24 cellular contexts compared by ENCODE assay signal in the genomic region with DNA sequence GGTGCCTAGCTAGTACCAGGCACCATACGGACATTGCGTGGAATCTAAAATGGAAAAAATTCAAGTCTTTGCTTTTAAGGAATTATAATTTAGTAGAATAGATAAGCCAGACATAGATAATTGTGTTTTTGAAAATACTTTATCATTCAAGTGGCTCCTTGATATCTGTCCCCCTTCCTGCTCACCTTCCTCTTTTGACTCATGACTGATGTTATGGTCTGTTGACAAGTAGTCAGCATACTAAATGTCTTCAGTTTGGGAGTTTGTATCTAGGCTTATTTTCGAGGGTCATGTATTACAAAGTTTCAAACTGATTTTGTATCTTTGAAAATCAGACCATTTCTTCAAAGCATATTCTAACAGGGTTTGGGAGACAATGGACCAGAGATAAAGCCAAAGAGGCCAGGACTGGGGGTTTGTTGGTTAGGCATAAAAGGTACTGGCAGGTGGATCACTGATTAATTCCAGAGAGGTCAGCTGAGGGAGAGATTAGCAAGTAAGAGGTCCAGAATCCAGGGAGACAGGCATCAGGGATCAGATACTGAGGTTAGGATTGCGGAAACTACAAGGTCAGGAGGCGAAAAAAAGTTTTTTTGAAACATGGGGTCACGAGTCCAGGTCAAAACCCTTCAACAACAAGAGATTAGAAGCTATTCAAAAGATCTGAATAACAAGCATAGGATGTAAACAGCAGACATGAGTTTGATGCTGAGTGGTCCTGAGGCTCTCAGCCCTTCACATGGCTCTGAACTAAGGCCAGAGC. TPM values are rescaled to one million over a fixed set of nuclear protein-coding genes. Genes with fewer than 3 reads are reported as not detected.
DNase-seq lines count a peak whose midpoint lies in the region; ATAC-seq and TF ChIP-seq lines count a peak whose summit lies in the region.
"Had no signal": no experiment of that assay in that cellular context is flagged by ENCODE, and none has a peak within 500 bp of the region (broad histone marks: within the 10 kb centered on the region; RNA-seq: fewer than 3 reads in every experiment).

No MANE protein-coding gene starts in this region.

- no peak for TF ChIP-seq CTCF in DOHH2 (IDR thresholded peaks at IDR 0.05; ENCODE audit: low read depth, low read length, poor library complexity, severe bottlenecking)
- no peak for TF ChIP-seq CTCF in SU-DHL-6 (IDR thresholded peaks at IDR 0.05; ENCODE audit: insufficient read depth, low read length, poor library complexity, severe bottlenecking)
- no peak for TF ChIP-seq CTCF in progenitor cell of endocrine pancreas (IDR thresholded peaks at IDR 0.05; ENCODE audit: unreplicated experiment)
- TF ChIP-seq CTCF in Peyer's patch (IDR thresholded peaks at IDR 0.05): no peak

- no peak for DNase-seq in progenitor cell of endocrine pancreas (ENCODE audit: low spot score, unreplicated experiment)
- no peak for DNase-seq in Peyer's patch
- DNase-seq in AML-193 (lab: John Stamatoyannopoulos, UW): no peak
- no peak for DNase-seq in H4 (ENCODE audit: low spot score)
- DNase-seq: activated CD4-positive, alpha-beta T cell treated with anti-CD3 and anti-CD28 coated beads, Interleukin-2, amount 50 U/mL, for 1 hour; activated CD8-positive, alpha-beta memory T cell treated with anti-CD3 and anti-CD28 coated beads, Interleukin-2, amount 50 U/mL, for 4 hours; activated naive CD8-positive, alpha-beta T cell treated with anti-CD3 and anti-CD28 coated beads, Interleukin-2, amount 10 ng/mL, durations not matched to agents 7 days and 5 days; COR-L47; effector memory CD8-positive, alpha-beta T cell; esophagus squamous epithelium; left colon; natural killer cell; NCI-H1417; NCI-H748 treated with DMSO at 0.1 percent for 48 hours; PC-9; stomach had no signal

- peaks cover 24% of the 10 kb centered on the region for H3F3A ChIP-seq in DOHH2 (ENCODE audit: control insufficient read depth, insufficient read depth)
- H3F3A ChIP-seq in SU-DHL-6 (ENCODE audit: insufficient read depth): peaks cover 16% of the 10 kb centered on the region

- no peak overlapping the region for H3K4me3 Mint-ChIP-seq in progenitor cell of endocrine pancreas (ENCODE audit: low read depth)
- H3K4me3 Mint-ChIP-seq: activated naive CD8-positive, alpha-beta T cell treated with anti-CD3 and anti-CD28 coated beads, Interleukin-2, amount 10 ng/mL, durations not matched to agents 7 days and 5 days; effector memory CD8-positive, alpha-beta T cell; natural killer cell had no signal

- no peak for TF ChIP-seq POLR2A in Peyer's patch (IDR thresholded peaks at IDR 0.05)

- H4K20me1 ChIP-seq in DOHH2 (ENCODE audit: control insufficient read depth, insufficient read depth, low read depth, low read length) (no peaks in the 10 kb centered on the region), SU-DHL-6 (ENCODE audit: low read depth, low read length) (no peaks in the 10 kb centered on the region)

- no peaks in the 10 kb centered on the region for H3K79me2 ChIP-seq in DOHH2 (ENCODE audit: control insufficient read depth, low read length)
- H3K79me2 ChIP-seq in SU-DHL-6 (ENCODE audit: insufficient read depth, low read length): no peaks in the 10 kb centered on the region

- H3K36me3 ChIP-seq in DOHH2 (ENCODE audit: control insufficient read depth, low read length): peaks cover 2% of the 10 kb centered on the region; the same call in 1 of the 2 replicates
- H3K36me3 ChIP-seq in SU-DHL-6 (ENCODE audit: low read length): no peaks in the 10 kb centered on the region
- H3K36me3 ChIP-seq in Peyer's patch: no peaks in the 10 kb centered on the region
- H3K36me3 ChIP-seq: esophagus squamous epithelium, stomach had no signal

- H3K27ac ChIP-seq in DOHH2 (ENCODE audit: low read depth, low read length): peak overlapping the region; percentile 95
- peak overlapping the region; percentile 86 for H3K27ac ChIP-seq in SU-DHL-6 (ENCODE audit: low read depth, low read length)
- H3K27ac ChIP-seq in Peyer's patch: peak overlapping the region in 2 of 4 donors; percentile 32 to 60
- H3K27ac ChIP-seq: esophagus squamous epithelium, PC-9, skin epidermis, stomach had no signal

- H3K9ac ChIP-seq in SU-DHL-6 (ENCODE audit: low read length): peak overlapping the region; percentile 7; the same call in 1 of the 2 replicates

- peak overlapping the region; percentile 57 for H3K4me3 ChIP-seq in DOHH2 (ENCODE audit: low read length)
- H3K4me3 ChIP-seq in SU-DHL-6 (ENCODE audit: insufficient read depth, low read length, poor library complexity, severe bottlenecking): peak overlapping the region; percentile 44
- H3K4me3 ChIP-seq in Peyer's patch: no peak overlapping the region
- H3K4me3 ChIP-seq: esophagus squamous epithelium, PC-9, skin epidermis, stomach had no signal

- H3K4me2 ChIP-seq in DOHH2 (ENCODE audit: low read length) (peak overlapping the region; percentile 71), SU-DHL-6 (ENCODE audit: low read depth, low read length, poor library complexity, severe bottlenecking) (peak overlapping the region; percentile 83)
- H3K4me2 ChIP-seq: PC-9 had no signal

- no peaks in the 10 kb centered on the region for H3K9me3 Mint-ChIP-seq in progenitor cell of endocrine pancreas (ENCODE audit: low read depth)
- H3K9me3 Mint-ChIP-seq: activated naive CD8-positive, alpha-beta T cell treated with anti-CD3 and anti-CD28 coated beads, Interleukin-2, amount 10 ng/mL, durations not matched to agents 7 days and 5 days; type B pancreatic cell had no signal

- H3K9me2 ChIP-seq in DOHH2 (replicated peaks; ENCODE audit: control insufficient read depth, low read length): no peaks in the 10 kb centered on the region
- H3K9me2 ChIP-seq in SU-DHL-6 (replicated peaks; ENCODE audit: insufficient read depth, low read length): no peaks in the 10 kb centered on the region

- H3K36me3 Mint-ChIP-seq in progenitor cell of endocrine pancreas (ENCODE audit: insufficient read depth): no peaks in the 10 kb centered on the region
- H3K36me3 Mint-ChIP-seq: activated naive CD8-positive, alpha-beta T cell treated with anti-CD3 and anti-CD28 coated beads, Interleukin-2, amount 10 ng/mL, durations not matched to agents 7 days and 5 days; natural killer cell; type B pancreatic cell had no signal

- ATAC-seq in HG02759 (IDR thresholded peaks at IDR 0.05; ENCODE audit: unreplicated experiment) (peak; percentile 32), GM19324 (IDR thresholded peaks at IDR 0.05; ENCODE audit: low FRiP score, unreplicated experiment) (no peak)
- ATAC-seq: left colon, natural killer cell had no signal

- H3K4me1 ChIP-seq in DOHH2 (ENCODE audit: control insufficient read depth, low read length) (peaks cover 87% of the 10 kb centered on the region), Peyer's patch (no peaks in the 10 kb centered on the region)
- H3K4me1 ChIP-seq: esophagus squamous epithelium, stomach had no signal

- peak overlapping the region; percentile 22 for H2AFZ ChIP-seq in SU-DHL-6 (ENCODE audit: low read depth, low read length, severe bottlenecking)
- H2AFZ ChIP-seq: PC-9 had no signal

- peaks cover 18% of the 10 kb centered on the region for H3K27me3 Mint-ChIP-seq in progenitor cell of endocrine pancreas
- H3K27me3 Mint-ChIP-seq: activated naive CD8-positive, alpha-beta T cell treated with anti-CD3 and anti-CD28 coated beads, Interleukin-2, amount 10 ng/mL, durations not matched to agents 7 days and 5 days; effector memory CD8-positive, alpha-beta T cell had no signal

- peaks cover 4% of the 10 kb centered on the region; the same call in 1 of the 2 replicates for H3K9me3 ChIP-seq in DOHH2 (ENCODE audit: control insufficient read depth, insufficient read depth, low read length)
- H3K9me3 ChIP-seq in SU-DHL-6 (ENCODE audit: insufficient read depth, low read length): no peaks in the 10 kb centered on the region
- no peaks in the 10 kb centered on the region for H3K9me3 ChIP-seq in Peyer's patch
- H3K9me3 ChIP-seq: esophagus squamous epithelium, stomach had no signal

- H3K4me1 Mint-ChIP-seq in progenitor cell of endocrine pancreas (ENCODE audit: low read depth): peaks cover 39% of the 10 kb centered on the region
- H3K4me1 Mint-ChIP-seq: activated naive CD8-positive, alpha-beta T cell treated with anti-CD3 and anti-CD28 coated beads, Interleukin-2, amount 10 ng/mL, durations not matched to agents 7 days and 5 days; natural killer cell had no signal

- H3K27ac Mint-ChIP-seq in progenitor cell of endocrine pancreas: peak overlapping the region; percentile 98
- H3K27ac Mint-ChIP-seq: activated naive CD8-positive, alpha-beta T cell treated with anti-CD3 and anti-CD28 coated beads, Interleukin-2, amount 10 ng/mL, durations not matched to agents 7 days and 5 days; effector memory CD8-positive, alpha-beta T cell; natural killer cell; type B pancreatic cell had no signal

- no peaks in the 10 kb centered on the region for H3K27me3 ChIP-seq in DOHH2 (ENCODE audit: control insufficient read depth, low read length)
- no peaks in the 10 kb centered on the region for H3K27me3 ChIP-seq in SU-DHL-6 (ENCODE audit: low read length)
- no peaks in the 10 kb centered on the region for H3K27me3 ChIP-seq in Peyer's patch
- H3K27me3 ChIP-seq: esophagus squamous epithelium, stomach had no signal

RNA-seq across cellular contexts. Expression of a gene that starts 31.5 kb away (rescaled TPM):
- 7.0 and 7.8 TPM in 2 replicates for total RNA-seq in progenitor cell of endocrine pancreas
- 10 to 100 TPM in 1 of 4 donors, 1 to 10 TPM in 1, under 1 TPM in 2; 0.28 to 14.0 (median 1.1) TPM for total RNA-seq in Peyer's patch
- 0.02 TPM in 1 of 2 replicates, not detected in the other for total RNA-seq in H4 (2014; rRNA removed; shearing (Covaris generic))
- total RNA-seq: activated naive CD8-positive, alpha-beta T cell treated with anti-CD3 and anti-CD28 coated beads, Interleukin-2, amount 10 ng/mL, durations not matched to agents 7 days and 5 days; chondrocyte; PC-9; T-helper 1 cell treated with Interleukin-12 subunit alpha and Interleukin-12 subunit beta and Interleukin-4 antibody, amounts not matched to agents 30 ng/mL and 1 ng/mL, for 36 hours had no signal

Comparison
In these comparisons a context has a peak if more than half of its experiments do, and no peak if none do; other contexts are left out.
1. H3K4me3 ChIP-seq: peak in DOHH2 (single experiment) and SU-DHL-6 (single experiment); none in Peyer's patch (0 of 4).